In genomic region chr5:146069780-146070099, GRCh38 we compare ENCODE assay signal across 21 cellular contexts. TPM values are rescaled to one million over a fixed set of nuclear protein-coding genes. Genes with fewer than 3 reads are reported as not detected.
DNase-seq lines count a peak whose midpoint lies in the region; ATAC-seq, FAIRE-seq and TF ChIP-seq lines count a peak whose summit lies in the region.
"Had no signal": no experiment of that assay in that cellular context is flagged by ENCODE, and none has a peak within 500 bp of the region (broad histone marks: within the 10 kb centered on the region; RNA-seq: fewer than 3 reads in every experiment).

No MANE protein-coding gene starts in this region.

- no peaks in the 10 kb centered on the region for H3K36me3 ChIP-seq in upper lobe of left lung

- H3K27me3 ChIP-seq in upper lobe of left lung = no peaks in the 10 kb centered on the region

- H3K4me1 ChIP-seq in upper lobe of left lung = no peaks in the 10 kb centered on the region

- TF ChIP-seq EP300 in upper lobe of left lung (IDR thresholded peaks at IDR 0.05) = no peak

- no peak overlapping the region for H3K4me3 ChIP-seq in upper lobe of left lung

- WGBS in upper lobe of left lung, 2 donors = 88 to 93% methylated on average over 2 of the region's 2 CpGs

- DNase-seq in GM18507 (ENCODE audit: extremely low spot score, insufficient read length, low read depth) (no peak), upper lobe of left lung (no peak), GDM1 (lab: John Stamatoyannopoulos, UW) (no peak), inferior parietal cortex (ENCODE audit: extremely low spot score) (no peak), Ammon's horn (ENCODE audit: low spot score) (no peak)
- DNase-seq: activated CD4-positive, CD25-positive, alpha-beta regulatory T cell treated with anti-CD3 and anti-CD28 coated beads, Interleukin-2, amount 50 U/mL, for 72 hours; activated naive CD8-positive, alpha-beta T cell treated with anti-CD3 and anti-CD28 coated beads, Interleukin-2, amount 50 U/mL, for 24 hours; activated T-cell treated with anti-CD3 and anti-CD28 coated beads for 4 hours; DMS 273 treated with DMSO at 0.1 percent for 48 hours; glutamatergic neuron; KBM-7; kidney; NCI-H1436 treated with DMSO at 0.1 percent for 48 hours; stimulated activated CD4-positive, alpha-beta T cell treated with anti-CD3 and anti-CD28 coated beads, Interleukin-1b, Interleukin-23, amount 100 ng/mL, for 48 hours had no signal

- no peak overlapping the region for H3K27ac ChIP-seq in upper lobe of left lung
- H3K27ac ChIP-seq: epithelial cell of prostate had no signal

- ATAC-seq in GM19395 (IDR thresholded peaks at IDR 0.05; ENCODE audit: unreplicated experiment) = peak; percentile 79
- ATAC-seq in HG02642 (IDR thresholded peaks at IDR 0.05; ENCODE audit: poor library complexity, unreplicated experiment) = peak; percentile 53
- peak; percentile 24 for ATAC-seq in HG03378 (IDR thresholded peaks at IDR 0.05; ENCODE audit: unreplicated experiment)
- ATAC-seq in upper lobe of left lung (ENCODE audit: low FRiP score in 2 of 2) = no peak
- ATAC-seq: activated naive CD8-positive, alpha-beta T cell treated with anti-CD3 and anti-CD28 coated beads, Interleukin-2, amount 50 U/mL, for 24 hours had no signal

- TF ChIP-seq POLR2A in upper lobe of left lung (IDR thresholded peaks at IDR 0.05) = no peak

- H3K9me3 ChIP-seq in upper lobe of left lung = no peaks in the 10 kb centered on the region

- FAIRE-seq in GM18507 (lab: Jason Lieb, UNC) = peak; percentile 39
- FAIRE-seq: kidney, RCC 7860 had no signal

- TF ChIP-seq CTCF in upper lobe of left lung (IDR thresholded peaks at IDR 0.05) = no peak

RNA-seq across cellular contexts. Expression of gene PLAC8L1, which starts 35.6 kb away (rescaled TPM):
- 1 to 10 TPM in 1 of 6 donors, not detected in 5; 1.3 TPM for total RNA-seq in upper lobe of left lung
- total RNA-seq: cerebellum, kidney, pulmonary artery endothelial cell had no signal

Comparison
In these comparisons a context has a peak if more than half of its experiments do, and no peak if none do; other contexts are left out.
1. ATAC-seq: peak in GM19395 (single experiment), HG02642 (single experiment) and HG03378 (single experiment); none in upper lobe of left lung (0 of 2).